In the genomic region with DNA sequence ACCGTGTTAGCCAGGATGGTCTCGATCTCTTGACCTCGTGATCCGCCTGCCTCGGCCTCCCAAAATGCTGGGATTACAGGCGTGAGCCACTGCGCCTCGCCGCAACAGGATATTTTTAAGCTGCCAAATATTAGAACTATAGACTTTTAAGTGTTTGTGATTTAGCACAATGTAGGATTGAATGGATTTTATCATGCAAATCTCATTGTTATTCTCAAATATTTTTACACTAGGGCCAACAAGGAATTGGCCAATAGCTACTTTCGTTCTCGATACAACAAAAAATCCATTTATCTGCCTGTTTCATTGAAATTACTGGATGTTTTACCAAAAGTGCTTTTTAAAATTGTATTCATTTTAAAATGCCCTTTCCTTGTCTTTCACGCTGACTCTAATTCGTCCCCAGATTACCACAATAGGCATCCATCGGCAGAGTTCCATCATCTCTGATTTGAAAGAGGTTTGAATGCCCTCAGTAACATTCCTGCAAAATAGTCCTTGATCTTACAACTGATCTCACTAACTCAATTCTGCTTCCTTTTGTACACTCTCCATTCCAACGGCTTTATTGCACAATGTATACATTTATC, we compare ENCODE assay signal across 10 cellular contexts.
"Had no signal": no experiment of that assay in that cellular context is flagged by ENCODE, and none has a peak within 500 bp of the region (broad histone marks: within the 10 kb centered on the region; RNA-seq: fewer than 3 reads in every experiment).

No MANE protein-coding gene starts in this region.

- FAIRE-seq: H1, H54 had no signal

- H3K9me3 Mint-ChIP-seq: H9 had no signal

- H2AFZ ChIP-seq: GM23248, GM23338 had no signal

- H3K4me3 Mint-ChIP-seq: GM23338, H9, HFFc6 had no signal

- H3K27ac Mint-ChIP-seq: GM23338, HFFc6 had no signal

- H3K9ac ChIP-seq: GM23248 had no signal

- H3K4me2 ChIP-seq: GM23338 had no signal

- ATAC-seq: GM23338, HCT116 had no signal

- DNase-seq: GM23248, GOT3, H7, H9, HCEC 1CT, HFFc6 had no signal

- H3K27ac ChIP-seq: GM23248 had no signal

- H3K4me3 ChIP-seq: GM23248, GM23338 had no signal
